23 cellular contexts compared by ENCODE assay signal in genomic region chr4:185435466-185435865, GRCh38. TPM values are rescaled to one million over a fixed set of nuclear protein-coding genes. Genes with fewer than 3 reads are reported as not detected.
A peak's percentile ranks its signal among the peaks of the same experiment; 100 is the strongest.
DNase-seq lines count a peak whose midpoint lies in the region; ATAC-seq, FAIRE-seq and TF ChIP-seq lines count a peak whose summit lies in the region.
"Had no signal": no experiment of that assay in that cellular context is flagged by ENCODE, and none has a peak within 500 bp of the region (broad histone marks: within the 10 kb centered on the region; RNA-seq: fewer than 3 reads in every experiment).

No MANE protein-coding gene starts in this region.

- H4K20me1 ChIP-seq in K562 (replicated peaks; ENCODE audit: control insufficient read depth, insufficient read depth, low read length) = no peaks in the 10 kb centered on the region
- H4K20me1 ChIP-seq: BLaER1 treated with 17β-estradiol and CSF1 and Interleukin-3, amounts not matched to agents 10 nM and 100 nM had no signal

- no peaks in the 10 kb centered on the region for H3K9me1 ChIP-seq in K562 (ENCODE audit: control insufficient read depth, insufficient read depth, low read length)

- BruUV-seq in K562 (replicated peaks; lab: Mats Ljungman, UMichigan) = no TSS peak

- CTCF ChIA-PET in HEK293 (lab: Yijun Ruan, JAX) (interaction anchor here (0.6 kb wide), 1 partner anchor 14 kb away, joined by 4 read pairs; no protein-coding TSS in a partner anchor), K562 (lab: Yijun Ruan, JAX; ENCODE audit: low intra/inter-chr PET ratio) (no interaction called here)

- H3K4me3 ChIP-seq in HEK293 (ENCODE audit: low read depth, low read length) (no peak overlapping the region), K562 (no peak overlapping the region)
- H3K4me3 ChIP-seq: A549; BLaER1 treated with 17β-estradiol and CSF1 and Interleukin-3, amounts not matched to agents 10 nM and 100 nM had no signal

- in situ Hi-C loops in K562 (cut with MboI) = no loop called here
- in situ Hi-C loops in GM13977 (cut with MboI; ENCODE audit: low pct_unique_long_range_greater_than_20kb, low sequenced_read_pairs, unreplicated experiment) = no loop called here

- TF ChIP-seq CTCF in HEK293 (tag by site-specific recombination; IDR thresholded peaks at IDR 0.05) = no peak
- TF ChIP-seq CTCF in K562 (IDR thresholded peaks at IDR 0.05 in 2 of 3, conservative IDR thresholded peaks at IDR 0.05 in 1 of 3; ENCODE audit: insufficient read depth in 2 of 3, low read depth in 1 of 3, low read length in 3 of 3) = no peak
- TF ChIP-seq CTCF in GM13977 (IDR thresholded peaks at IDR 0.05; ENCODE audit: extremely low read depth, insufficient read depth, missing control alignments) = no peak

- no peak overlapping the region for H3K4me2 ChIP-seq in K562 (ENCODE audit: insufficient read depth, low read length)
- H3K4me2 ChIP-seq: A549; BLaER1 treated with 17β-estradiol and CSF1 and Interleukin-3, amounts not matched to agents 10 nM and 100 nM had no signal

- no peak for TF ChIP-seq RAD21 in K562 (CRISPR knock-in tag; conservative IDR thresholded peaks at IDR 0.05 in 1 of 2, IDR thresholded peaks at IDR 0.05 in 1 of 2)

- no peak for TF ChIP-seq POLR2A in K562 (conservative IDR thresholded peaks at IDR 0.05)

- no peak overlapping the region for H3K9ac ChIP-seq in K562 (ENCODE audit: insufficient read depth in 1 of 2, low read depth in 2 of 2, low read length in 2 of 2)
- H3K9ac ChIP-seq: BLaER1 treated with 17β-estradiol and CSF1 and Interleukin-3, amounts not matched to agents 10 nM and 100 nM had no signal

- no peaks in the 10 kb centered on the region for H3K9me3 Mint-ChIP-seq in stimulated activated effector memory CD8-positive, alpha-beta T cell treated with anti-CD3 and anti-CD28 coated beads, Interleukin-12 subunit alpha, Interleukin-12 subunit beta, amount 100 ng/mL, for 72 hours
- H3K9me3 Mint-ChIP-seq: CD4-positive, alpha-beta T cell; CD8-positive, alpha-beta T cell had no signal

- H3K36me3 ChIP-seq in HEK293 (ENCODE audit: control insufficient read depth in 2 of 2, insufficient read depth in 1 of 2, low read length in 2 of 2) = no peaks in the 10 kb centered on the region
- no peaks in the 10 kb centered on the region for H3K36me3 ChIP-seq in K562 (ENCODE audit: control insufficient read depth, insufficient read depth, low read length)
- H3K36me3 ChIP-seq: BLaER1 treated with 17β-estradiol and CSF1 and Interleukin-3, amounts not matched to agents 10 nM and 100 nM had no signal

- no peak for ATAC-seq in K562
- ATAC-seq in stimulated activated effector memory CD8-positive, alpha-beta T cell treated with anti-CD3 and anti-CD28 coated beads, Interleukin-12 subunit alpha, Interleukin-12 subunit beta, amount 100 ng/mL, for 72 hours = no peak
- ATAC-seq: A549; CD8-positive, alpha-beta T cell had no signal

- H3K9me3 ChIP-seq in HEK293 (ENCODE audit: control insufficient read depth, insufficient read depth, low read depth, low read length) (no peaks in the 10 kb centered on the region), K562 (replicated peaks; ENCODE audit: control insufficient read depth, insufficient read depth, low read depth, low read length) (no peaks in the 10 kb centered on the region)
- H3K9me3 ChIP-seq: A549; BLaER1 treated with 17β-estradiol and CSF1 and Interleukin-3, amounts not matched to agents 10 nM and 100 nM; Caco-2 had no signal

- H2AFZ ChIP-seq in K562 (ENCODE audit: low read depth, low read length) = no peak overlapping the region

- no peak for DNase-seq in K562 (ENCODE audit: extremely low read depth in 1 of 4, low spot score in 3 of 4)
- peak; percentile 78 for DNase-seq in renal cortical epithelial cell (ENCODE audit: low read depth)
- DNase-seq in stimulated activated effector memory CD8-positive, alpha-beta T cell treated with anti-CD3 and anti-CD28 coated beads, Interleukin-12 subunit alpha, Interleukin-12 subunit beta, amount 100 ng/mL, for 72 hours (ENCODE audit: low spot score in 2 of 2) = no peak
- DNase-seq in GM13977 (ENCODE audit: low spot score) = no peak
- DNase-seq in NCI-H146 (lab: John Stamatoyannopoulos, UW) = no peak
- DNase-seq: 8988T; AML-193; Caco-2; Calu3; CD4-positive, alpha-beta T cell; CD8-positive, alpha-beta T cell; DMS79 treated with DMSO at 0.1 percent for 48 hours; GF-D8 had no signal

- no peak for TF ChIP-seq EP300 in K562 (IDR thresholded peaks at IDR 0.05; ENCODE audit: low read length)

- H3K4me1 ChIP-seq in HEK293 (ENCODE audit: control insufficient read depth, insufficient read depth, low read length) = no peaks in the 10 kb centered on the region
- H3K4me1 ChIP-seq in K562 (replicated peaks in 1 of 2; ENCODE audit: control insufficient read depth in 2 of 2, insufficient read depth in 2 of 2, low read length in 2 of 2) = no peaks in the 10 kb centered on the region; a peak in 1 of 5 replicates
- H3K4me1 ChIP-seq: A549; BLaER1 treated with 17β-estradiol and CSF1 and Interleukin-3, amounts not matched to agents 10 nM and 100 nM; Caco-2 had no signal

- H3K27ac ChIP-seq in HEK293 (ENCODE audit: extremely low read depth, low read depth, low read length) (no peak overlapping the region), K562 (ENCODE audit: extremely low read depth, low read depth, low read length) (no peak overlapping the region)
- H3K27ac ChIP-seq: A549; BLaER1 treated with 17β-estradiol and CSF1 and Interleukin-3, amounts not matched to agents 10 nM and 100 nM; C4-2B had no signal

- H3K36me3 Mint-ChIP-seq in stimulated activated effector memory CD8-positive, alpha-beta T cell treated with anti-CD3 and anti-CD28 coated beads, Interleukin-12 subunit alpha, Interleukin-12 subunit beta, amount 100 ng/mL, for 72 hours = no peaks in the 10 kb centered on the region
- H3K36me3 Mint-ChIP-seq: CD8-positive, alpha-beta T cell had no signal

- no peak for FAIRE-seq in K562 (lab: Jason Lieb, UNC)
- FAIRE-seq: A549, D721Med, GM12891, GM18507, GM19239 had no signal

- H3K27ac Mint-ChIP-seq in stimulated activated effector memory CD8-positive, alpha-beta T cell treated with anti-CD3 and anti-CD28 coated beads, Interleukin-12 subunit alpha, Interleukin-12 subunit beta, amount 100 ng/mL, for 72 hours = no peak overlapping the region
- H3K27ac Mint-ChIP-seq: B cell; CD4-positive, alpha-beta T cell; CD8-positive, alpha-beta T cell had no signal

- no peak overlapping the region for H3K4me3 Mint-ChIP-seq in stimulated activated effector memory CD8-positive, alpha-beta T cell treated with anti-CD3 and anti-CD28 coated beads, Interleukin-12 subunit alpha, Interleukin-12 subunit beta, amount 100 ng/mL, for 72 hours
- H3K4me3 Mint-ChIP-seq: B cell; CD4-positive, alpha-beta T cell; CD8-positive, alpha-beta T cell had no signal

- H3K4me1 Mint-ChIP-seq in stimulated activated effector memory CD8-positive, alpha-beta T cell treated with anti-CD3 and anti-CD28 coated beads, Interleukin-12 subunit alpha, Interleukin-12 subunit beta, amount 100 ng/mL, for 72 hours = no peaks in the 10 kb centered on the region
- H3K4me1 Mint-ChIP-seq: B cell had no signal

- no peaks in the 10 kb centered on the region for H3K79me2 ChIP-seq in K562 (ENCODE audit: control insufficient read depth, insufficient read depth, low read length)

- peaks cover 0 to 4% of the 10 kb centered on the region in 2 experiments; a peak in 2 of 5 replicates for H3K27me3 ChIP-seq in K562 (ENCODE audit: control insufficient read depth in 2 of 2, insufficient read depth in 2 of 2, low read length in 2 of 2)
- H3K27me3 ChIP-seq: BLaER1 treated with 17β-estradiol and CSF1 and Interleukin-3, amounts not matched to agents 10 nM and 100 nM had no signal

- POLR2A ChIA-PET in HEK293 (lab: Yijun Ruan, JAX) (no interaction called here), K562 (lab: Yijun Ruan, JAX) (no interaction called here)

- intact Hi-C loops in K562 (cut with micrococcal nuclease) = no loop called here

RNA-seq across cellular contexts. Expression of gene UFSP2, which starts 9.7 kb away (rescaled TPM):
- total RNA-seq in K562 (2011; cell fraction: chromatin; rRNA removed; ENCODE audit: low replicate concordance) = 21.8 and 37.1 TPM in 2 replicates
- 8.4 and 11.0 TPM in 2 replicates for total RNA-seq in K562 (2011; cell fraction: nucleolus; rRNA removed)
- 18.9 and 20.2 TPM in 2 replicates for total RNA-seq in K562 (2011; cell fraction: nucleoplasm; rRNA removed)
- total RNA-seq in K562 (2014; rRNA removed) (20.2 and 21.8 TPM in 2 replicates), K562 (2014; rRNA removed; fragmentation: Illumina TruSeq; extraction: Trizol) (28.2 and 29.9 TPM in 2 replicates), K562 (2015; rRNA removed; fragmentation: Illumina TruSeq; extraction: Trizol) (21.2 and 22.0 TPM in 2 replicates), K562 (2021) (20.7 and 24.5 TPM in 2 replicates), renal cortical epithelial cell (39.6 and 48.8 TPM in 2 replicates)
- polyA plus RNA-seq in K562 (2011; rRNA removed) (49.6 and 55.8 TPM in 2 replicates), K562 (2014; fragmentation: Illumina TruSeq; extraction: Trizol) (22.9 and 26.6 TPM in 2 replicates), K562 (2014; fragmentation: Nextera tagmentation; extraction: Ambion mirVana) (10 to 100 TPM; 41.0 to 45.7 TPM), K562 (2014; rRNA removed) (20.1 and 25.0 TPM in 2 replicates)
- 20.2 and 33.1 TPM in 2 replicates for polyA plus RNA-seq in K562 (2011; cell fraction: cytosol; rRNA removed)
- 12.0 and 17.0 TPM in 2 replicates for polyA plus RNA-seq in K562 (2011; cell fraction: nucleus; rRNA removed)
- 19.1 and 24.0 TPM in 2 replicates for polyA plus RNA-seq in K562 (2012)
- polyA minus RNA-seq in K562 (2011; rRNA and poly(A)+ RNA removed) = 52.4 and 56.8 TPM in 2 replicates
- 15.7 and 26.4 TPM in 2 replicates for polyA minus RNA-seq in K562 (2011; cell fraction: cytosol; rRNA and poly(A)+ RNA removed)
- polyA minus RNA-seq in K562 (2011; cell fraction: nucleus; rRNA and poly(A)+ RNA removed) = 8.1 and 20.4 TPM in 2 replicates

RNA-seq across cellular contexts. Expression of gene CCDC110, which starts 36.1 kb away (rescaled TPM):
- not detected in 2 replicates for total RNA-seq in K562 (2011; cell fraction: chromatin; rRNA removed; ENCODE audit: low replicate concordance)
- total RNA-seq in K562 (2011; cell fraction: nucleolus; rRNA removed) = not detected in 2 replicates
- total RNA-seq in K562 (2011; cell fraction: nucleoplasm; rRNA removed) = not detected in 2 replicates
- not detected in 2 replicates for total RNA-seq in K562 (2014; rRNA removed)
- total RNA-seq in K562 (2014; rRNA removed; fragmentation: Illumina TruSeq; extraction: Trizol) = 0.07 and 0.22 TPM in 2 replicates
- not detected in 2 replicates for total RNA-seq in K562 (2015; rRNA removed; fragmentation: Illumina TruSeq; extraction: Trizol)
- 0.25 TPM in 1 of 2 replicates, not detected in the other for total RNA-seq in K562 (2021)
- 0.35 TPM in 1 of 2 replicates, not detected in the other for polyA plus RNA-seq in K562 (2011; rRNA removed)
- polyA plus RNA-seq in K562 (2011; cell fraction: cytosol; rRNA removed) = 0.10 TPM in 1 of 2 replicates, not detected in the other
- 0.20 TPM in 1 of 2 replicates, not detected in the other for polyA plus RNA-seq in K562 (2011; cell fraction: nucleus; rRNA removed)
- polyA plus RNA-seq in K562 (2012) = 0.07 and 0.15 TPM in 2 replicates
- polyA plus RNA-seq in K562 (2014; fragmentation: Illumina TruSeq; extraction: Trizol) = 0.16 and 0.37 TPM in 2 replicates
- under 1 TPM in 1 of 2 experiments, not detected in 1; 0.04 TPM for polyA plus RNA-seq in K562 (2014; fragmentation: Nextera tagmentation; extraction: Ambion mirVana)
- polyA plus RNA-seq in K562 (2014; rRNA removed) = 0.04 TPM in 1 of 2 replicates, not detected in the other
- 0.15 TPM in 1 of 2 replicates, not detected in the other for polyA minus RNA-seq in K562 (2011; rRNA and poly(A)+ RNA removed)
- not detected in 2 replicates for polyA minus RNA-seq in K562 (2011; cell fraction: cytosol; rRNA and poly(A)+ RNA removed)
- 0.11 TPM in 1 of 2 replicates, not detected in the other for polyA minus RNA-seq in K562 (2011; cell fraction: nucleus; rRNA and poly(A)+ RNA removed)
- total RNA-seq in renal cortical epithelial cell = 0.87 and 4.4 TPM in 2 replicates
- total RNA-seq: Caco-2, Calu3 had no signal
- polyA plus RNA-seq: BJ had no signal

RNA-seq across cellular contexts. Expression of gene ANKRD37, which starts 38.8 kb away (rescaled TPM):
- total RNA-seq in K562 (2011; cell fraction: chromatin; rRNA removed; ENCODE audit: low replicate concordance) = 16.6 and 36.8 TPM in 2 replicates
- total RNA-seq in K562 (2011; cell fraction: nucleolus; rRNA removed) = 19.0 and 25.1 TPM in 2 replicates
- 23.8 and 26.5 TPM in 2 replicates for total RNA-seq in K562 (2011; cell fraction: nucleoplasm; rRNA removed)
- 3.8 and 6.5 TPM in 2 replicates for total RNA-seq in K562 (2014; rRNA removed)
- 2.5 and 3.6 TPM in 2 replicates for total RNA-seq in K562 (2014; rRNA removed; fragmentation: Illumina TruSeq; extraction: Trizol)
- total RNA-seq in K562 (2015; rRNA removed; fragmentation: Illumina TruSeq; extraction: Trizol) = 2.1 and 2.3 TPM in 2 replicates
- total RNA-seq in K562 (2021) = 6.1 and 8.3 TPM in 2 replicates
- 53.7 and 57.3 TPM in 2 replicates for polyA plus RNA-seq in K562 (2011; rRNA removed)
- polyA plus RNA-seq in K562 (2011; cell fraction: cytosol; rRNA removed) = 31.7 and 42.0 TPM in 2 replicates
- polyA plus RNA-seq in K562 (2011; cell fraction: nucleus; rRNA removed) = 43.2 and 57.2 TPM in 2 replicates
- 9.2 and 12.4 TPM in 2 replicates for polyA plus RNA-seq in K562 (2012)
- polyA plus RNA-seq in K562 (2014; fragmentation: Illumina TruSeq; extraction: Trizol) = 1.9 and 3.3 TPM in 2 replicates
- 1 to 10 TPM; 1.3 to 3.1 TPM for polyA plus RNA-seq in K562 (2014; fragmentation: Nextera tagmentation; extraction: Ambion mirVana)
- polyA plus RNA-seq in K562 (2014; rRNA removed) = 5.1 and 11.5 TPM in 2 replicates
- polyA minus RNA-seq in K562 (2011; rRNA and poly(A)+ RNA removed) = 20.3 and 21.4 TPM in 2 replicates
- polyA minus RNA-seq in K562 (2011; cell fraction: cytosol; rRNA and poly(A)+ RNA removed) = 11.2 and 14.8 TPM in 2 replicates
- 21.1 and 29.7 TPM in 2 replicates for polyA minus RNA-seq in K562 (2011; cell fraction: nucleus; rRNA and poly(A)+ RNA removed)
- total RNA-seq in renal cortical epithelial cell = 4.9 and 10.6 TPM in 2 replicates

RNA-seq across cellular contexts. Expression of gene LRP2BP, which starts 39.7 kb away (rescaled TPM):
- 2.8 and 10.2 TPM in 2 replicates for total RNA-seq in K562 (2011; cell fraction: chromatin; rRNA removed; ENCODE audit: low replicate concordance)
- 1.5 and 2.1 TPM in 2 replicates for total RNA-seq in K562 (2011; cell fraction: nucleolus; rRNA removed)
- 5.4 and 7.9 TPM in 2 replicates for total RNA-seq in K562 (2011; cell fraction: nucleoplasm; rRNA removed)
- 0.24 and 0.91 TPM in 2 replicates for total RNA-seq in K562 (2014; rRNA removed)
- total RNA-seq in K562 (2014; rRNA removed; fragmentation: Illumina TruSeq; extraction: Trizol) = 0.62 and 1.1 TPM in 2 replicates
- total RNA-seq in K562 (2015; rRNA removed; fragmentation: Illumina TruSeq; extraction: Trizol) = 0.45 and 0.62 TPM in 2 replicates
- 0.40 and 0.42 TPM in 2 replicates for total RNA-seq in K562 (2021)
- 2.1 TPM in 2 replicates for polyA plus RNA-seq in K562 (2011; rRNA removed)
- polyA plus RNA-seq in K562 (2011; cell fraction: cytosol; rRNA removed) = 0.22 and 0.47 TPM in 2 replicates
- polyA plus RNA-seq in K562 (2011; cell fraction: nucleus; rRNA removed) = 4.4 and 6.1 TPM in 2 replicates
- polyA plus RNA-seq in K562 (2012) = 0.62 and 1.2 TPM in 2 replicates
- polyA plus RNA-seq in K562 (2014; fragmentation: Illumina TruSeq; extraction: Trizol) = 0.22 and 0.45 TPM in 2 replicates
- under 1 TPM; 0.51 to 0.59 TPM for polyA plus RNA-seq in K562 (2014; fragmentation: Nextera tagmentation; extraction: Ambion mirVana)
- polyA plus RNA-seq in K562 (2014; rRNA removed) = 0.49 and 0.78 TPM in 2 replicates
- polyA minus RNA-seq in K562 (2011; rRNA and poly(A)+ RNA removed) = 1.8 and 2.5 TPM in 2 replicates
- polyA minus RNA-seq in K562 (2011; cell fraction: cytosol; rRNA and poly(A)+ RNA removed) = 0.46 TPM in 1 of 2 replicates, not detected in the other
- polyA minus RNA-seq in K562 (2011; cell fraction: nucleus; rRNA and poly(A)+ RNA removed) = 1.9 and 3.8 TPM in 2 replicates
- total RNA-seq in renal cortical epithelial cell = 1.3 TPM in 1 of 2 replicates, not detected in the other
